In the genomic region with DNA sequence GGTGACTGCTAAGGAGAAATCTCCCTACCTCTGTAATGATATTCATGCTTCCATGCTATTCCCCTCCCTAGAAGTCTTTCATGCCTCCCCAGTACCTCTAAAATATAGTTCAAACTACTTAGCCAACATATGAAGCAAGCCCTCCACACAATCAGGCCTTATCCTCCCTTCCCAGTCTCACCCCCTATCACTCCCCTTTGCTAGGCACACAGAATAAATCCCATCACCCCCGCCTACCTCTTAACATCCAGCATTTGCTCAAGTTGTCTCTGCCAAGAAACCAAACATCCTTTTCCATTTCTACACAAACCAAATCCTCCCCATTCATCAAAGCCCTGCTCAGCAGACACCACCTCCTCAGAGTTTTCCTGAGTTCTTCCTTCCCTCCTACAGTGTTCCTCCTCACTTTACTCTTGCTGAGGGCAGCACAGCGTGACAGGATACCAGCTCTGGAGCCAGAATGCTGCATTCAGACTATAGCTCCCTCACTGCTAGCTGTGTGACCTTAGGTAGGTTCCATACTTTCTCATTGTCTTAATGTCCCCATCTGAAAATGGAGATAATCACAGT, we compare ENCODE assay signal across 16 cellular contexts. TPM values are rescaled to one million over a fixed set of nuclear protein-coding genes. Genes with fewer than 3 reads are reported as not detected.
A peak's percentile ranks its signal among the peaks of the same experiment; 100 is the strongest.
DNase-seq lines count a peak whose midpoint lies in the region; ATAC-seq and TF ChIP-seq lines count a peak whose summit lies in the region.
"Had no signal": no experiment of that assay in that cellular context is flagged by ENCODE, and none has a peak within 500 bp of the region (broad histone marks: within the 10 kb centered on the region; RNA-seq: fewer than 3 reads in every experiment).

No MANE protein-coding gene starts in this region.

- CTCF ChIA-PET in naive thymus-derived CD4-positive, alpha-beta T cell (lab: Charles Lee) = interaction anchor here (1.0 kb wide), 1 partner anchor 25 kb away, joined by 3 read pairs; no protein-coding TSS in a partner anchor
- CTCF ChIA-PET in A673 (lab: Charles Lee) = no interaction called here

- POLR2A ChIA-PET in naive thymus-derived CD4-positive, alpha-beta T cell (lab: Charles Lee) = interaction anchor here (6.7 kb wide), 1 partner anchor 7 kb away, joined by 62 read pairs; no protein-coding TSS in a partner anchor
- POLR2A ChIA-PET in A673 (lab: Charles Lee; ENCODE audit: low non-redundant PET) = no interaction called here

- no peaks in the 10 kb centered on the region for H3K9me3 ChIP-seq in T-helper 17 cell (ENCODE audit: control insufficient read depth, low read length, poor library complexity, severe bottlenecking)
- H3K9me3 ChIP-seq in naive thymus-derived CD4-positive, alpha-beta T cell (ENCODE audit: control insufficient read depth in 2 of 3, low read length in 3 of 3) = no peaks in the 10 kb centered on the region
- H3K9me3 ChIP-seq in testis = no peaks in the 10 kb centered on the region
- no peaks in the 10 kb centered on the region for H3K9me3 ChIP-seq in spleen
- no peaks in the 10 kb centered on the region for H3K9me3 ChIP-seq in A673 (ENCODE audit: low read depth, low read length, poor library complexity, severe bottlenecking)
- H3K9me3 ChIP-seq in esophagus muscularis mucosa = no peaks in the 10 kb centered on the region
- H3K9me3 ChIP-seq: BLaER1 treated with 17β-estradiol and CSF1 and Interleukin-3, amounts not matched to agents 10 nM and 100 nM; Caco-2 had no signal

- no peak for DNase-seq in Right ventricle myocardium inferior (ENCODE audit: missing footprints)
- no peak for DNase-seq in Right ventricle myocardium superior
- DNase-seq in T-helper 17 cell = no peak
- no peak for DNase-seq in naive thymus-derived CD4-positive, alpha-beta T cell
- no peak for DNase-seq in testis
- DNase-seq in spleen = no peak
- no peak for DNase-seq in A673 (ENCODE audit: low spot score)
- DNase-seq in esophagus muscularis mucosa (ENCODE audit: extremely low spot score) = no peak
- DNase-seq: Caco-2, DMS153, MV-4-11, NCI-H1417, NCI-H1930, NCI-H526 treated with DMSO at 0.1 percent for 48 hours had no signal

- H3K4me1 ChIP-seq in naive thymus-derived CD4-positive, alpha-beta T cell (ENCODE audit: control insufficient read depth in 2 of 2, insufficient read depth in 2 of 2, low read length in 2 of 2) = peaks cover 3 to 36% of the 10 kb centered on the region in 2 donors
- H3K4me1 ChIP-seq in testis (peaks cover 28% of the 10 kb centered on the region), spleen (peaks cover 0 to 66% (median 8%) of the 10 kb centered on the region in 6 donors), A673 (ENCODE audit: insufficient read depth, low read length, poor library complexity, severe bottlenecking) (no peaks in the 10 kb centered on the region), esophagus muscularis mucosa (peaks cover 37 to 69% (median 53%) of the 10 kb centered on the region in 4 donors)

- BruUV-seq in A673 (replicated peaks; lab: Mats Ljungman, UMichigan) = no TSS peak

- peak overlapping the region; percentile 88 for H3K27ac Mint-ChIP-seq in T-helper 17 cell
- H3K27ac Mint-ChIP-seq in naive thymus-derived CD4-positive, alpha-beta T cell = peak overlapping the region in 7 of 9 donors; percentile 11 to 71 (median 29)

- TF ChIP-seq EP300 in esophagus muscularis mucosa (IDR thresholded peaks at IDR 0.05) = no peak

- H3K4me1 Mint-ChIP-seq in T-helper 17 cell = peaks cover 53% of the 10 kb centered on the region
- H3K4me1 Mint-ChIP-seq in naive thymus-derived CD4-positive, alpha-beta T cell = peaks cover 46 to 88% (median 79%) of the 10 kb centered on the region in 7 donors

- no peaks in the 10 kb centered on the region for H3K9me3 Mint-ChIP-seq in naive thymus-derived CD4-positive, alpha-beta T cell

- H3K36me3 Mint-ChIP-seq in T-helper 17 cell (ENCODE audit: low read depth) = no peaks in the 10 kb centered on the region
- peaks cover 0 to 15% (median 8%) of the 10 kb centered on the region in 5 donors for H3K36me3 Mint-ChIP-seq in naive thymus-derived CD4-positive, alpha-beta T cell

- H3K27me3 ChIP-seq in naive thymus-derived CD4-positive, alpha-beta T cell (ENCODE audit: control insufficient read depth in 2 of 2, insufficient read depth in 2 of 2, low read length in 2 of 2) = no peaks in the 10 kb centered on the region
- no peaks in the 10 kb centered on the region for H3K27me3 ChIP-seq in testis
- H3K27me3 ChIP-seq in spleen (replicated peaks in 1 of 7) = no peaks in the 10 kb centered on the region
- no peaks in the 10 kb centered on the region for H3K27me3 ChIP-seq in A673 (replicated peaks; ENCODE audit: insufficient read depth, low read depth, low read length, poor library complexity)
- no peaks in the 10 kb centered on the region for H3K27me3 ChIP-seq in esophagus muscularis mucosa
- H3K27me3 ChIP-seq: BLaER1 treated with 17β-estradiol and CSF1 and Interleukin-3, amounts not matched to agents 10 nM and 100 nM had no signal

- WGBS in testis, 2 donors = 66 to 86% methylated on average over 2 of the region's 2 CpGs
- 87 to 96% (median 89%) methylated on average over 2 of the region's 2 CpGs for WGBS in spleen, 5 donors
- WGBS in esophagus muscularis mucosa = 56% methylated on average over 2 of the region's 2 CpGs

- ATAC-seq in Right ventricle myocardium inferior (peak; percentile 7), Right ventricle myocardium superior (ENCODE audit: poor library complexity) (no peak), T-helper 17 cell (no peak)
- no peak for ATAC-seq in naive thymus-derived CD4-positive, alpha-beta T cell

- no peak overlapping the region for H3K4me3 ChIP-seq in naive thymus-derived CD4-positive, alpha-beta T cell (ENCODE audit: low read length)
- H3K4me3 ChIP-seq in testis (no peak overlapping the region), spleen (no peak overlapping the region), A673 (ENCODE audit: low read depth, low read length, poor library complexity, severe bottlenecking) (no peak overlapping the region), esophagus muscularis mucosa (no peak overlapping the region)
- H3K4me3 ChIP-seq: BLaER1 treated with 17β-estradiol and CSF1 and Interleukin-3, amounts not matched to agents 10 nM and 100 nM had no signal

- no peak overlapping the region for H3K27ac ChIP-seq in naive thymus-derived CD4-positive, alpha-beta T cell (ENCODE audit: low read depth, low read length)
- no peak overlapping the region for H3K27ac ChIP-seq in testis
- no peak overlapping the region for H3K27ac ChIP-seq in spleen
- no peak overlapping the region for H3K27ac ChIP-seq in A673 (ENCODE audit: low read depth, low read length, poor library complexity, severe bottlenecking)
- H3K27ac ChIP-seq in esophagus muscularis mucosa (replicated peaks in 1 of 4) = no peak overlapping the region
- H3K27ac ChIP-seq: BLaER1 treated with 17β-estradiol and CSF1 and Interleukin-3, amounts not matched to agents 10 nM and 100 nM had no signal

- intact Hi-C loops in Right ventricle myocardium inferior (cut with DNase I) = no loop called here
- intact Hi-C loops in Right ventricle myocardium superior (cut with DNase I) = no loop called here
- intact Hi-C loops in naive thymus-derived CD4-positive, alpha-beta T cell (cut with micrococcal nuclease) = loop anchor here in 1 of 2 donors (10.0 kb wide), 1 partner anchor 50 kb away; no protein-coding TSS in a partner anchor
- intact Hi-C loops in testis (cut with DNase I; ENCODE audit: low total_unique reads) = no loop called here
- intact Hi-C loops in spleen (cut with DNase I; ENCODE audit: low total_unique reads) = no loop called here
- intact Hi-C loops in A673 (cut with micrococcal nuclease; ENCODE audit: unreplicated experiment) = no loop called here
- intact Hi-C loops in esophagus muscularis mucosa (cut with DNase I) = no loop called here

- no peaks in the 10 kb centered on the region for H3K36me3 ChIP-seq in naive thymus-derived CD4-positive, alpha-beta T cell (ENCODE audit: control insufficient read depth in 2 of 3, insufficient read depth in 3 of 3, low read length in 3 of 3)
- H3K36me3 ChIP-seq in testis (ENCODE audit: low read depth, missing control alignments) (no peaks in the 10 kb centered on the region), spleen (no peaks in the 10 kb centered on the region), A673 (ENCODE audit: insufficient read depth, low read length, poor library complexity, severe bottlenecking) (no peaks in the 10 kb centered on the region), esophagus muscularis mucosa (no peaks in the 10 kb centered on the region)

- H3K4me3 Mint-ChIP-seq in T-helper 17 cell = no peak overlapping the region
- peak overlapping the region in 4 of 10 donors; percentile 20 to 54 (median 28) for H3K4me3 Mint-ChIP-seq in naive thymus-derived CD4-positive, alpha-beta T cell

- no peaks in the 10 kb centered on the region for H3K27me3 Mint-ChIP-seq in T-helper 17 cell
- H3K27me3 Mint-ChIP-seq in naive thymus-derived CD4-positive, alpha-beta T cell = no peaks in the 10 kb centered on the region

- no peak for TF ChIP-seq POLR2A in testis (IDR thresholded peaks at IDR 0.05)
- TF ChIP-seq POLR2A in spleen (IDR thresholded peaks at IDR 0.05) = no peak
- TF ChIP-seq POLR2A in esophagus muscularis mucosa (IDR thresholded peaks at IDR 0.05; ENCODE audit: low read depth) = no peak

- TF ChIP-seq CTCF in testis (IDR thresholded peaks at IDR 0.05) (no peak), spleen (IDR thresholded peaks at IDR 0.05 in 8 of 11, conservative IDR thresholded peaks at IDR 0.05 in 3 of 11) (no peak), A673 (conservative IDR thresholded peaks at IDR 0.05; ENCODE audit: low read depth, low read length) (no peak), esophagus muscularis mucosa (IDR thresholded peaks at IDR 0.05) (no peak)

RNA-seq across cellular contexts. Expression of gene TOM1L2, which starts 7.0 kb away (rescaled TPM):
- total RNA-seq in Right ventricle myocardium inferior (246 TPM), Right ventricle myocardium superior (253 TPM), T-helper 17 cell (10 to 100 TPM; 42.2 to 44.2 TPM), testis (100 to 1,000 TPM; 218 to 221 TPM), spleen (10 to 100 TPM; 27.0 to 82.6 (median 56.5) TPM), A673 (2021) (10.0 and 15.2 TPM in 2 replicates), esophagus muscularis mucosa (10 to 100 TPM; 64.4 to 96.9 (median 75.0) TPM)
- total RNA-seq in naive thymus-derived CD4-positive, alpha-beta T cell = 10 to 100 TPM; 35.1 to 84.1 (median 63.4) TPM
- 10 to 100 TPM in 1 of 2 donors, 1 to 10 TPM in 1; 6.9 to 16.9 TPM for polyA plus RNA-seq in naive thymus-derived CD4-positive, alpha-beta T cell
- polyA plus RNA-seq in testis (ENCODE audit: insufficient read depth, low read depth, low replicate concordance) (92.4 TPM), spleen (10 to 100 TPM in 1 of 3 donors, 1 to 10 TPM in 2; 5.3 to 17.6 (median 7.7) TPM)

RNA-seq across cellular contexts. Expression of gene DRC3, which starts 7.4 kb away (rescaled TPM):
- total RNA-seq in Right ventricle myocardium inferior (1.6 TPM), Right ventricle myocardium superior (1.4 TPM), T-helper 17 cell (not detected), testis (10 to 100 TPM; 21.6 to 22.1 TPM), spleen (1 to 10 TPM in 5 of 7 donors, under 1 TPM in 2; 0.37 to 7.3 (median 2.3) TPM), A673 (2021) (1.0 and 2.0 TPM in 2 replicates), esophagus muscularis mucosa (1 to 10 TPM in 2 of 4 donors, under 1 TPM in 2; 0.71 to 4.2 (median 1.4) TPM)
- total RNA-seq in naive thymus-derived CD4-positive, alpha-beta T cell = 1 to 10 TPM in 1 of 5 experiments, under 1 TPM in 1, not detected in 3; 1.00 to 2.4 TPM
- polyA plus RNA-seq in naive thymus-derived CD4-positive, alpha-beta T cell = under 1 TPM in 1 of 2 donors, not detected in 1; 0.50 TPM
- polyA plus RNA-seq in testis (ENCODE audit: insufficient read depth, low read depth, low replicate concordance) (57.4 TPM), spleen (1 to 10 TPM in 2 of 3 donors, under 1 TPM in 1; 0.93 to 2.4 (median 2.3) TPM)
- total RNA-seq: H1 had no signal
